8 cellular contexts compared by ENCODE assay signal in the genomic region with DNA sequence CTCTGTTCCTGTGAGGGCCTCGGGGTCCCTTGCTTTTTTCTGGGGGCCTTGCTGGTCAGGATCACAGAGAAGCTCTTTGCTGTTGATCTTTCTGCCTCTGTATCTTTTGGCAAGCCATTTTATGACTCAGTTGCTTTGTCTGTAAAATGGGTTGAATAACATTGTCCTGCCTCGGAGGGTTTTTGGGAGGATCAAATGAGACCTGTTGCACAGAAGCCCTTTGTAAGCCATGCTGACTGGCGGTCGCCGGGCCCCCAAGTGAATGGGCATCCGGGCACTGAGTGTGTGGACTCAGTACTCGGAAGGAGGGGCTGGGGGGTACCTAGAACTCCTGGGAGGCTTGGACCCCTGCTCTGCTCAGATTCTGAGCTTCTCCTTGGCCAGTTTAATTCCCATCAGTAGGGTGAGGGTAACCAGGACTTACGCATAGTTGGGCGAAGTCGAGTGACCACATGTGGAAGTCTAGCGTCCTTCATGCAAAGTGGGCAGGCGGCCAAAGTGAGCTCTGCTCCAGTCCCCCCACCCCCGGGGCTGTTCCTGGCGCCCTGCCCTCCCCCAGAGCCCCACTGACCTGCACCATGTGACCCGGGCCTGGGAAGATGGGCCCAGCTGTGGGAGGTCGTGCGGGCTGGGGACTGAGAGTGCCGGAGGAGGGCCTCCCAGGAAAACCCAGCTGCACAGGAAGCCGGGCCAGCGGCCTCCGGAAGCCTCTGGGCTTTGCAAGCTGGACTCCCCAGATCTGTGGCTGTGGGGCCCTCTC.
DNase-seq lines count a peak whose midpoint lies in the region; ATAC-seq and TF ChIP-seq lines count a peak whose summit lies in the region.

No MANE protein-coding gene starts in this region.

- H3K4me1 Mint-ChIP-seq in CD14-positive monocyte = peaks cover 87% of the 10 kb centered on the region

- no peak for TF ChIP-seq POLR2A in ovary (IDR thresholded peaks at IDR 0.05)

- H3K36me3 ChIP-seq in ovary (no peaks in the 10 kb centered on the region), WERI-Rb-1 (peaks cover 51% of the 10 kb centered on the region)

- no peaks in the 10 kb centered on the region for H3K9me3 ChIP-seq in ovary
- H3K9me3 ChIP-seq in WERI-Rb-1 (ENCODE audit: severe bottlenecking) = no peaks in the 10 kb centered on the region

- H3K27me3 ChIP-seq in ovary (no peaks in the 10 kb centered on the region), WERI-Rb-1 (ENCODE audit: insufficient read depth, low read depth, severe bottlenecking) (no peaks in the 10 kb centered on the region)

- DNase-seq in CD14-positive monocyte (ENCODE audit: low spot score) = no peak
- DNase-seq in globus pallidus (ENCODE audit: low spot score) = peak; percentile 64
- DNase-seq in ovary = peak; percentile 95 to 98 (median 98)
- DNase-seq in NCI-H146 (lab: John Stamatoyannopoulos, UW) = no peak
- no peak for DNase-seq in WERI-Rb-1

- no peak for TF ChIP-seq CTCF in CD14-positive monocyte (IDR thresholded peaks at IDR 0.05)
- no peak for TF ChIP-seq CTCF in ovary (IDR thresholded peaks at IDR 0.05)
- no peak for TF ChIP-seq CTCF in WERI-Rb-1 (IDR thresholded peaks at IDR 0.05; ENCODE audit: low read depth, low read length)

- peak overlapping the region; percentile 51 to 57 for H3K4me3 Mint-ChIP-seq in CD14-positive monocyte

- no peak overlapping the region for H3K4me3 ChIP-seq in ovary
- no peak overlapping the region for H3K4me3 ChIP-seq in WERI-Rb-1 (ENCODE audit: low read depth, low read length)

- ATAC-seq in SK-N-SH treated with all-trans-retinoic acid at 6 μM for 48 hours (peak; percentile 13), HG03520 (IDR thresholded peaks at IDR 0.05; ENCODE audit: unreplicated experiment) (no peak), HG02642 (IDR thresholded peaks at IDR 0.05; ENCODE audit: poor library complexity, unreplicated experiment) (no peak)

- peaks cover 9 to 40% of the 10 kb centered on the region in 2 donors for H3K36me3 Mint-ChIP-seq in CD14-positive monocyte

- peaks cover 0 to 3% (median 0%) of the 10 kb centered on the region in 3 donors for H3K27me3 Mint-ChIP-seq in CD14-positive monocyte (ENCODE audit: low read depth in 3 of 3)

- peaks cover 55% of the 10 kb centered on the region for H3K4me1 ChIP-seq in ovary (ENCODE audit: insufficient read depth)

- no peak for TF ChIP-seq EP300 in ovary (IDR thresholded peaks at IDR 0.05)

- peak overlapping the region; percentile 50 to 90 (median 79) for H3K27ac Mint-ChIP-seq in CD14-positive monocyte

- peak overlapping the region; percentile 87 to 90 for H3K27ac ChIP-seq in ovary
- no peak overlapping the region for H3K27ac ChIP-seq in WERI-Rb-1

- intact Hi-C loops in CD14-positive monocyte (cut with micrococcal nuclease) (loop anchor here (5.0 kb wide), 2 partner anchors 38 to 92 kb away; no protein-coding TSS in a partner anchor), ovary (cut with DNase I) (loop anchor here in 3 of 4 donors (5.0 to 10.0 kb wide), 4 partner anchors 47 to 97 kb away; no protein-coding TSS in a partner anchor)

- 11 to 15% (median 14%) methylated on average over 21 of the region's 21 CpGs for WGBS in ovary, 3 donors

- H3K9me3 Mint-ChIP-seq in CD14-positive monocyte = no peaks in the 10 kb centered on the region

TF ChIP-seq in SK-N-SH treated with all-trans-retinoic acid at 6 μM for 48 hours, 23 proteins besides CTCF, POLR2A, EP300 and RAD21:
- TF ChIP-seq BACH2 (CRISPR knock-in tag; IDR thresholded peaks at IDR 0.05; ENCODE audit: borderline replicate concordance) = no peak; the same call in 1 of the 2 replicates
- TF ChIP-seq TCF4 (CRISPR knock-in tag; IDR thresholded peaks at IDR 0.05; ENCODE audit: borderline replicate concordance) = peak; percentile 48; the same call in 1 of the 2 replicates
- 0 out of 2 replicates have a peak, but pooled peaks have one; percentile 47 for TF ChIP-seq CSDC2 (CRISPR knock-in tag; IDR thresholded peaks at IDR 0.05)
- peak; percentile 85; the same call in 1 of the 2 replicates for TF ChIP-seq GLIS3 (CRISPR knock-in tag; IDR thresholded peaks at IDR 0.05)

Comparison
In these comparisons a context has a peak if more than half of its experiments do, and no peak if none do; other contexts are left out.
1. DNase-seq: peak in globus pallidus (single experiment) and ovary (5 of 5); none in CD14-positive monocyte (single experiment), NCI-H146 (single experiment) and WERI-Rb-1 (single experiment).